ENCODE assay signal across 16 cellular contexts in genomic region chr12:42484996-42485395, GRCh38.
DNase-seq lines count a peak whose midpoint lies in the region; ATAC-seq and TF ChIP-seq lines count a peak whose summit lies in the region.
"Had no signal": no experiment of that assay in that cellular context is flagged by ENCODE, and none has a peak within 500 bp of the region (broad histone marks: within the 10 kb centered on the region; RNA-seq: fewer than 3 reads in every experiment).

No MANE protein-coding gene starts in this region.

- no peaks in the 10 kb centered on the region for H3K36me3 Mint-ChIP-seq in HFFc6 (ENCODE audit: low read depth)
- H3K36me3 Mint-ChIP-seq: activated naive CD8-positive, alpha-beta T cell treated with anti-CD3 and anti-CD28 coated beads for 36 hours had no signal

- H3K27me3 Mint-ChIP-seq in HFFc6 (ENCODE audit: insufficient read depth): peaks cover 10% of the 10 kb centered on the region
- H3K27me3 Mint-ChIP-seq: stimulated activated naive B cell treated with anti-CD40 and anti-IgM and Interleukin-4, amounts not matched to agents 10 μg/mL and 1 μg/mL and 100 μg/mL, for 72 hours had no signal

- H3K4me3 ChIP-seq in right cardiac atrium (ENCODE audit: low read length) (no peak overlapping the region), WI38 (ENCODE audit: low read depth, low read length) (peak overlapping the region; percentile 84), iPS-20b (ENCODE audit: low read length) (peak overlapping the region; percentile 86), testis (no peak overlapping the region)

- TF ChIP-seq CTCF in WI38 (IDR thresholded peaks at IDR 0.05; ENCODE audit: low read depth, low read length): no peak
- no peak for TF ChIP-seq CTCF in testis (IDR thresholded peaks at IDR 0.05)
- no peak for TF ChIP-seq CTCF in HFFc6 (IDR thresholded peaks at IDR 0.05)

- peaks cover 23% of the 10 kb centered on the region for H3K4me1 Mint-ChIP-seq in HFFc6 (ENCODE audit: low read depth)

- ATAC-seq in Right ventricle myocardium inferior: peak; percentile 22
- no peak for ATAC-seq in right cardiac atrium
- ATAC-seq in HG03108 (IDR thresholded peaks at IDR 0.05; ENCODE audit: unreplicated experiment): no peak

- H3K9me3 ChIP-seq in right cardiac atrium (ENCODE audit: control insufficient read depth, low read length): no peaks in the 10 kb centered on the region
- no peaks in the 10 kb centered on the region for H3K9me3 ChIP-seq in iPS-20b (ENCODE audit: insufficient read depth, low read depth, low read length)
- H3K9me3 ChIP-seq in testis: no peaks in the 10 kb centered on the region

- H3K27ac ChIP-seq in right cardiac atrium (ENCODE audit: low read length) (no peak overlapping the region), iPS-20b (ENCODE audit: low read length) (peak overlapping the region; percentile 12), testis (peak overlapping the region; percentile 83 to 90)

- no peak for DNase-seq in Right ventricle myocardium inferior (ENCODE audit: missing footprints)
- no peak for DNase-seq in right cardiac atrium
- DNase-seq in testis: no peak
- DNase-seq in HFFc6: no peak
- no peak for DNase-seq in T-helper 2 cell
- DNase-seq: 8988T; activated CD4-positive, alpha-beta T cell treated with anti-CD3 and anti-CD28 coated beads for 4 hours; activated naive CD8-positive, alpha-beta T cell treated with anti-CD3 and anti-CD28 coated beads for 36 hours; COR-L47; GF-D8; NCI-H2029 treated with DMSO at 0.1 percent for 48 hours; stimulated activated naive B cell treated with anti-CD40 and anti-IgM and Interleukin-4, amounts not matched to agents 10 μg/mL and 1 μg/mL and 100 μg/mL, for 72 hours had no signal

- no peaks in the 10 kb centered on the region for H3K27me3 ChIP-seq in right cardiac atrium (ENCODE audit: control insufficient read depth, insufficient read depth)
- H3K27me3 ChIP-seq in iPS-20b (ENCODE audit: insufficient read depth, low read length): peaks cover 40% of the 10 kb centered on the region
- H3K27me3 ChIP-seq in testis: no peaks in the 10 kb centered on the region

- no peak overlapping the region for H3K27ac Mint-ChIP-seq in HFFc6
- H3K27ac Mint-ChIP-seq: activated naive CD8-positive, alpha-beta T cell treated with anti-CD3 and anti-CD28 coated beads for 36 hours had no signal

- no peak for TF ChIP-seq POLR2A in testis (IDR thresholded peaks at IDR 0.05)

- peak overlapping the region; percentile 39; the same call in 1 of the 2 replicates for H3K9ac ChIP-seq in iPS-20b (ENCODE audit: low read depth, low read length)

- H3K4me1 ChIP-seq in right cardiac atrium (ENCODE audit: control insufficient read depth, insufficient read depth, low read length) (peaks cover 3% of the 10 kb centered on the region), iPS-20b (ENCODE audit: insufficient read depth, low read length) (peaks cover 45% of the 10 kb centered on the region), testis (peaks cover 12% of the 10 kb centered on the region)

- intact Hi-C loops in Right ventricle myocardium inferior (cut with DNase I): loop anchor here (5.0 to 10.0 kb wide), 6 partner anchors 102 to 797 kb away; partner anchors contain the start of genes GXYLT1, PRICKLE1 and YAF2
- intact Hi-C loops in right cardiac atrium (cut with DNase I): loop anchor here in 3 of 4 donors (2.0 to 5.0 kb wide), 4 partner anchors 80 to 847 kb away; no protein-coding TSS in a partner anchor
- intact Hi-C loops in testis (cut with DNase I; ENCODE audit: low total_unique reads): loop anchor here (10.0 kb wide), 1 partner anchor 80 kb away; no protein-coding TSS in a partner anchor

- H3K36me3 ChIP-seq in iPS-20b (ENCODE audit: insufficient read depth, low read depth, low read length) (no peaks in the 10 kb centered on the region; the same call in 1 of the 2 replicates), testis (ENCODE audit: low read depth, missing control alignments) (no peaks in the 10 kb centered on the region)

- no peaks in the 10 kb centered on the region for H3K9me3 Mint-ChIP-seq in HFFc6
- H3K9me3 Mint-ChIP-seq: activated naive CD8-positive, alpha-beta T cell treated with anti-CD3 and anti-CD28 coated beads for 36 hours; central memory CD8-positive, alpha-beta T cell; stimulated activated naive B cell treated with anti-CD40 and anti-IgM and Interleukin-4, amounts not matched to agents 10 μg/mL and 1 μg/mL and 100 μg/mL, for 72 hours had no signal

- 24% methylated on average over 3 of the region's 3 CpGs for WGBS in right cardiac atrium
- WGBS in testis, 2 donors: 35 to 36% methylated on average over 3 of the region's 3 CpGs

- H3K4me3 Mint-ChIP-seq in HFFc6: no peak overlapping the region

Comparison
In these comparisons a context has a peak if more than half of its experiments do, and no peak if none do; other contexts are left out.
1. H3K4me3 ChIP-seq: peak in WI38 (single experiment) and iPS-20b (single experiment); none in right cardiac atrium (single experiment) and testis (0 of 2).